In genomic region chr1:164771568-164772350, GRCh38 we compare ENCODE assay signal across 9 cellular contexts.
A peak's percentile ranks its signal among the peaks of the same experiment; 100 is the strongest.
DNase-seq lines count a peak whose midpoint lies in the region; ATAC-seq, FAIRE-seq and TF ChIP-seq lines count a peak whose summit lies in the region.
"Had no signal": no experiment of that assay in that cellular context is flagged by ENCODE, and none has a peak within 500 bp of the region (broad histone marks: within the 10 kb centered on the region; RNA-seq: fewer than 3 reads in every experiment).

No MANE protein-coding gene starts in this region.

- peak overlapping the region; percentile 42; the same call in 1 of the 2 replicates for H3K9ac ChIP-seq in HUES48 (ENCODE audit: low read depth, low read length)

- no peak for TF ChIP-seq EP300 in suprapubic skin (IDR thresholded peaks at IDR 0.05)

- H3K9me3 ChIP-seq in HUES48 (ENCODE audit: control insufficient read depth, insufficient read depth, low read length) (no peaks in the 10 kb centered on the region), hepatocyte (ENCODE audit: low read depth) (no peaks in the 10 kb centered on the region), suprapubic skin (no peaks in the 10 kb centered on the region)

- TF ChIP-seq POLR2A in suprapubic skin (IDR thresholded peaks at IDR 0.05) (no peak), GM12891 (IDR thresholded peaks at IDR 0.05; ENCODE audit: low read depth, low read length) (no peak), GM12892 (IDR thresholded peaks at IDR 0.05; ENCODE audit: low read depth, low read length) (no peak)

- H3K4me2 ChIP-seq in hepatocyte = peak overlapping the region; percentile 55

- no peak for TF ChIP-seq CTCF in WTC11 (IDR thresholded peaks at IDR 0.05)
- TF ChIP-seq CTCF in hepatocyte (IDR thresholded peaks at IDR 0.05; ENCODE audit: poor library complexity) = no peak
- no peak for TF ChIP-seq CTCF in suprapubic skin (IDR thresholded peaks at IDR 0.05)

- H3K36me3 Mint-ChIP-seq in WTC11 = peaks cover 5% of the 10 kb centered on the region
- H3K36me3 Mint-ChIP-seq: activated naive CD4-positive, alpha-beta T cell treated with anti-CD3 and anti-CD28 coated beads, Interleukin-2, amount 50 U/mL, for 24 hours had no signal

- no peaks in the 10 kb centered on the region for H3K27me3 Mint-ChIP-seq in WTC11 (ENCODE audit: low read depth)

- CTCF ChIA-PET in WTC11 (lab: Charles Lee) = interaction anchor here (0.9 to 1.3 kb wide), 2 partner anchors 68 to 98 kb away, joined by 3 to 7 read pairs; no protein-coding TSS in a partner anchor

- H3K27ac ChIP-seq in HUES48 (ENCODE audit: low read depth, low read length) = peak overlapping the region; percentile 73
- H3K27ac ChIP-seq in hepatocyte = peak overlapping the region; percentile 93
- H3K27ac ChIP-seq in suprapubic skin = peak overlapping the region; percentile 79

- 0 out of 2 replicates have a peak overlapping the region, but pooled peaks have one; percentile 22 for H3K4me3 Mint-ChIP-seq in WTC11
- H3K4me3 Mint-ChIP-seq: activated naive CD4-positive, alpha-beta T cell treated with anti-CD3 and anti-CD28 coated beads, Interleukin-2, amount 50 U/mL, for 24 hours had no signal

- peak overlapping the region; percentile 64 for H3K27ac Mint-ChIP-seq in WTC11
- H3K27ac Mint-ChIP-seq: activated naive CD4-positive, alpha-beta T cell treated with anti-CD3 and anti-CD28 coated beads, Interleukin-2, amount 50 U/mL, for 24 hours had no signal

- no peaks in the 10 kb centered on the region for H3K9me3 Mint-ChIP-seq in WTC11
- H3K9me3 Mint-ChIP-seq: activated naive CD4-positive, alpha-beta T cell treated with anti-CD3 and anti-CD28 coated beads, Interleukin-2, amount 50 U/mL, for 24 hours had no signal

- FAIRE-seq in GM12891 (lab: Jason Lieb, UNC) (no peak), GM12892 (lab: Jason Lieb, UNC) (no peak)

- H4K20me1 ChIP-seq in hepatocyte (ENCODE audit: insufficient read depth, poor library complexity, severe bottlenecking) = no peaks in the 10 kb centered on the region

- DNase-seq in WTC11 (ENCODE audit: low spot score) (peak; percentile 28), hepatocyte (ENCODE audit: low spot score) (peak; percentile 86), suprapubic skin (ENCODE audit: low spot score in 2 of 2) (no peak), GM12891 (ENCODE audit: insufficient read length, low spot score) (no peak), GM19240 (ENCODE audit: insufficient read length, low spot score) (no peak), GM12892 (ENCODE audit: insufficient read length) (no peak)

- H3K4me3 ChIP-seq in HUES48 (ENCODE audit: low read depth, low read length) = no peak overlapping the region
- H3K4me3 ChIP-seq in hepatocyte = no peak overlapping the region
- no peak overlapping the region for H3K4me3 ChIP-seq in suprapubic skin

- peaks cover 46% of the 10 kb centered on the region for H3K4me1 ChIP-seq in HUES48 (ENCODE audit: control insufficient read depth, insufficient read depth, low read length)
- peaks cover 68% of the 10 kb centered on the region for H3K4me1 ChIP-seq in hepatocyte (ENCODE audit: insufficient read depth)
- H3K4me1 ChIP-seq in suprapubic skin = peaks cover 39% of the 10 kb centered on the region

- H3K36me3 ChIP-seq in HUES48 (ENCODE audit: control insufficient read depth, insufficient read depth, low read length) = 0 out of 2 replicates have a peak, but pooled peaks cover 5% of the 10 kb centered on the region
- H3K36me3 ChIP-seq in hepatocyte (replicated peaks; ENCODE audit: insufficient read depth, low read depth) = no peaks in the 10 kb centered on the region
- H3K36me3 ChIP-seq in suprapubic skin = no peaks in the 10 kb centered on the region

- POLR2A ChIA-PET in WTC11 (lab: Charles Lee) = no interaction called here

- H3K4me1 Mint-ChIP-seq in WTC11 = peaks cover 67% of the 10 kb centered on the region
- H3K4me1 Mint-ChIP-seq: activated naive CD4-positive, alpha-beta T cell treated with anti-CD3 and anti-CD28 coated beads, Interleukin-2, amount 50 U/mL, for 24 hours had no signal

- ATAC-seq in WTC11 (peak; percentile 63), HG02852 (IDR thresholded peaks at IDR 0.05; ENCODE audit: unreplicated experiment) (no peak)

- no peak overlapping the region for H2AFZ ChIP-seq in hepatocyte

- H3K9me2 ChIP-seq in hepatocyte (replicated peaks; ENCODE audit: insufficient read depth) = no peaks in the 10 kb centered on the region

- peaks cover 29% of the 10 kb centered on the region for H3K79me2 ChIP-seq in hepatocyte

- 23% methylated on average over 8 of the region's 8 CpGs for WGBS in hepatocyte (ENCODE audit: low lambda C conversion rate, missing lambda C conversion rate)
- WGBS in suprapubic skin = 36% methylated on average over 8 of the region's 8 CpGs

- H3K27me3 ChIP-seq in HUES48 (ENCODE audit: control insufficient read depth, insufficient read depth, low read length) (no peaks in the 10 kb centered on the region), hepatocyte (no peaks in the 10 kb centered on the region), suprapubic skin (no peaks in the 10 kb centered on the region)

TF ChIP-seq in WTC11, 78 proteins besides CTCF, POLR2A, EP300 and RAD21 (continues in another document):
- TF ChIP-seq ESRRA (CRISPR knock-in tag; IDR thresholded peaks at IDR 0.05; ENCODE audit: borderline replicate concordance) (no peak), ZNF219 (CRISPR knock-in tag; IDR thresholded peaks at IDR 0.05; ENCODE audit: borderline replicate concordance) (no peak), NFE2L1 (CRISPR knock-in tag; IDR thresholded peaks at IDR 0.05) (no peak), NFYB (CRISPR knock-in tag; conservative IDR thresholded peaks at IDR 0.05; ENCODE audit: low read depth) (no peak), ERG (CRISPR knock-in tag; IDR thresholded peaks at IDR 0.05) (no peak), RELA (CRISPR knock-in tag; IDR thresholded peaks at IDR 0.05; ENCODE audit: borderline replicate concordance) (no peak), ZSCAN18 (CRISPR knock-in tag; IDR thresholded peaks at IDR 0.05) (no peak), ZNF671 (CRISPR knock-in tag; IDR thresholded peaks at IDR 0.05) (no peak)

TF ChIP-seq in GM12891, 5 proteins besides CTCF, POLR2A, EP300 and RAD21:
- no peak for TF ChIP-seq SPI1 (IDR thresholded peaks at IDR 0.05; ENCODE audit: low read depth, low read length)
- no peak for TF ChIP-seq TAF1 (IDR thresholded peaks at IDR 0.05; ENCODE audit: low read depth, low read length)
- no peak for TF ChIP-seq PAX5 (IDR thresholded peaks at IDR 0.05; ENCODE audit: insufficient read depth, low read length, severe bottlenecking)
- TF ChIP-seq POLR2AphosphoS5 (IDR thresholded peaks at IDR 0.05; ENCODE audit: low read depth, low read length) = no peak
- TF ChIP-seq POU2F2 (IDR thresholded peaks at IDR 0.05; ENCODE audit: low read depth, low read length) = no peak

Comparison
In these comparisons a context has a peak if more than half of its experiments do, and no peak if none do; other contexts are left out.
1. DNase-seq: peak in WTC11 (single experiment) and hepatocyte (single experiment); none in suprapubic skin (0 of 2), GM12891 (single experiment), GM19240 (single experiment) and GM12892 (single experiment).
2. Peak in every context shown above with its lines, with median percentiles within 50 percentile points of each other: H3K27ac ChIP-seq.